In genomic region chr16:11915644-11916523, GRCh38 we compare ENCODE assay signal across 1 cellular context.
A peak's percentile ranks its signal among the peaks of the same experiment; 100 is the strongest.
TF ChIP-seq lines count a peak whose summit lies in the region.

GSPT1 (minus strand) TSS chr16:11915956; CDS start chr16:11915720, 236 bp downstream.

TF ChIP-seq in HCT116, 20 proteins besides CTCF, POLR2A, EP300 and RAD21 (continued from another document):
- TF ChIP-seq EZH2 (IDR thresholded peaks at IDR 0.05), result no peak
- TF ChIP-seq JUND (IDR thresholded peaks at IDR 0.05), result no peak
- TF ChIP-seq POLR2AphosphoS5 (IDR thresholded peaks at IDR 0.05; ENCODE audit: low read depth, low read length), result peak; percentile 93
- peak; percentile 89 for TF ChIP-seq SP1 (IDR thresholded peaks at IDR 0.05; ENCODE audit: low read depth)
- TF ChIP-seq, protein P1, sequence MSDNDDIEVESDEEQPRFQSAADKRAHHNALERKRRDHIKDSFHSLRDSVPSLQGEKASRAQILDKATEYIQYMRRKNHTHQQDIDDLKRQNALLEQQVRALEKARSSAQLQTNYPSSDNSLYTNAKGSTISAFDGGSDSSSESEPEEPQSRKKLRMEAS (IDR thresholded peaks at IDR 0.05), result peak; percentile 94
- TF ChIP-seq FOSL1 (IDR thresholded peaks at IDR 0.05; ENCODE audit: low read depth), result no peak
- TF ChIP-seq SIN3A (IDR thresholded peaks at IDR 0.05; ENCODE audit: low read depth), result peak; percentile 93
- TF ChIP-seq ZFX (IDR thresholded peaks at IDR 0.05), result peak; percentile 82
- TF ChIP-seq SRF (IDR thresholded peaks at IDR 0.05; ENCODE audit: low read depth), result no peak; the same call in 1 of the 2 replicates
- peak; percentile 70 for TF ChIP-seq YY1 (IDR thresholded peaks at IDR 0.05; ENCODE audit: extremely low read depth, insufficient replicate concordance, low read depth, low read length)
